1 cellular context compared by ENCODE assay signal in the genomic region with DNA sequence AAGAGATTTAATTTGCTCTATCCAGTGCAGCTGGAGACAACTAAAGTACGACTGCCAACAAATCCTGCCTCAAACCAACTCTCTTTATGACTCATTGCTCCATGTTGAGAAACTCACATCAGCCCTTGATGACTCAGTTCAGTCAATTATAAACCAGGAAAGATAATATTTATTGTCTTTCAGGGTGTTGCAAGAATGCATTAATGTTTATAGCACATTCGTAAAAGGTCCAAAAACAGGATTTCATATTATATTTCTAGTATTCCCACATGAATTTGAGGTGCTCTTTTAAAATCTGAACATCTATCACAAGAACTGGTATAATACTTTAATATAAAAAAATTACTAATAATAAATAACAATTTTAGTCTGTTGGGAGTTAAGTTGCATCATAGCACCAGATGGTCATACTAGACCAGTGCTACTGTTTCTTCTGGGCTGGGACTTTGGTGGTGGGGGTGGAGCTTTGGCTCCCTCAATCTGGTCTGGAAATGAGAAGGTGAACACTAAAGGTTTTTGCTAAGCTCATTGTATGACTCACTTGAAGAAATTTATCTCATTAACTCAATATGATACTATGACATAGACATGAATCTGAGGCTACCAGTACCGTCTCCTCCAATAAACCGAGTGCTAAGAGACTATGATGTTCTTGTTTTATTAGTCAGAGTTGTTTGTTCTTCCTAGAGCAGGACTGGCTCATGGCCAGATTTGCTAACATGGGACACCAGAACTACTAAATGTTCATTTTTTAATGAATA.
A peak's percentile ranks its signal among the peaks of the same experiment; 100 is the strongest.
TF ChIP-seq lines count a peak whose summit lies in the region.

No MANE protein-coding gene starts in this region.

TF ChIP-seq in HepG2, 621 proteins besides CTCF, POLR2A, EP300 and RAD21 (continued from another document and continues in another):
- TF ChIP-seq, protein P1, sequence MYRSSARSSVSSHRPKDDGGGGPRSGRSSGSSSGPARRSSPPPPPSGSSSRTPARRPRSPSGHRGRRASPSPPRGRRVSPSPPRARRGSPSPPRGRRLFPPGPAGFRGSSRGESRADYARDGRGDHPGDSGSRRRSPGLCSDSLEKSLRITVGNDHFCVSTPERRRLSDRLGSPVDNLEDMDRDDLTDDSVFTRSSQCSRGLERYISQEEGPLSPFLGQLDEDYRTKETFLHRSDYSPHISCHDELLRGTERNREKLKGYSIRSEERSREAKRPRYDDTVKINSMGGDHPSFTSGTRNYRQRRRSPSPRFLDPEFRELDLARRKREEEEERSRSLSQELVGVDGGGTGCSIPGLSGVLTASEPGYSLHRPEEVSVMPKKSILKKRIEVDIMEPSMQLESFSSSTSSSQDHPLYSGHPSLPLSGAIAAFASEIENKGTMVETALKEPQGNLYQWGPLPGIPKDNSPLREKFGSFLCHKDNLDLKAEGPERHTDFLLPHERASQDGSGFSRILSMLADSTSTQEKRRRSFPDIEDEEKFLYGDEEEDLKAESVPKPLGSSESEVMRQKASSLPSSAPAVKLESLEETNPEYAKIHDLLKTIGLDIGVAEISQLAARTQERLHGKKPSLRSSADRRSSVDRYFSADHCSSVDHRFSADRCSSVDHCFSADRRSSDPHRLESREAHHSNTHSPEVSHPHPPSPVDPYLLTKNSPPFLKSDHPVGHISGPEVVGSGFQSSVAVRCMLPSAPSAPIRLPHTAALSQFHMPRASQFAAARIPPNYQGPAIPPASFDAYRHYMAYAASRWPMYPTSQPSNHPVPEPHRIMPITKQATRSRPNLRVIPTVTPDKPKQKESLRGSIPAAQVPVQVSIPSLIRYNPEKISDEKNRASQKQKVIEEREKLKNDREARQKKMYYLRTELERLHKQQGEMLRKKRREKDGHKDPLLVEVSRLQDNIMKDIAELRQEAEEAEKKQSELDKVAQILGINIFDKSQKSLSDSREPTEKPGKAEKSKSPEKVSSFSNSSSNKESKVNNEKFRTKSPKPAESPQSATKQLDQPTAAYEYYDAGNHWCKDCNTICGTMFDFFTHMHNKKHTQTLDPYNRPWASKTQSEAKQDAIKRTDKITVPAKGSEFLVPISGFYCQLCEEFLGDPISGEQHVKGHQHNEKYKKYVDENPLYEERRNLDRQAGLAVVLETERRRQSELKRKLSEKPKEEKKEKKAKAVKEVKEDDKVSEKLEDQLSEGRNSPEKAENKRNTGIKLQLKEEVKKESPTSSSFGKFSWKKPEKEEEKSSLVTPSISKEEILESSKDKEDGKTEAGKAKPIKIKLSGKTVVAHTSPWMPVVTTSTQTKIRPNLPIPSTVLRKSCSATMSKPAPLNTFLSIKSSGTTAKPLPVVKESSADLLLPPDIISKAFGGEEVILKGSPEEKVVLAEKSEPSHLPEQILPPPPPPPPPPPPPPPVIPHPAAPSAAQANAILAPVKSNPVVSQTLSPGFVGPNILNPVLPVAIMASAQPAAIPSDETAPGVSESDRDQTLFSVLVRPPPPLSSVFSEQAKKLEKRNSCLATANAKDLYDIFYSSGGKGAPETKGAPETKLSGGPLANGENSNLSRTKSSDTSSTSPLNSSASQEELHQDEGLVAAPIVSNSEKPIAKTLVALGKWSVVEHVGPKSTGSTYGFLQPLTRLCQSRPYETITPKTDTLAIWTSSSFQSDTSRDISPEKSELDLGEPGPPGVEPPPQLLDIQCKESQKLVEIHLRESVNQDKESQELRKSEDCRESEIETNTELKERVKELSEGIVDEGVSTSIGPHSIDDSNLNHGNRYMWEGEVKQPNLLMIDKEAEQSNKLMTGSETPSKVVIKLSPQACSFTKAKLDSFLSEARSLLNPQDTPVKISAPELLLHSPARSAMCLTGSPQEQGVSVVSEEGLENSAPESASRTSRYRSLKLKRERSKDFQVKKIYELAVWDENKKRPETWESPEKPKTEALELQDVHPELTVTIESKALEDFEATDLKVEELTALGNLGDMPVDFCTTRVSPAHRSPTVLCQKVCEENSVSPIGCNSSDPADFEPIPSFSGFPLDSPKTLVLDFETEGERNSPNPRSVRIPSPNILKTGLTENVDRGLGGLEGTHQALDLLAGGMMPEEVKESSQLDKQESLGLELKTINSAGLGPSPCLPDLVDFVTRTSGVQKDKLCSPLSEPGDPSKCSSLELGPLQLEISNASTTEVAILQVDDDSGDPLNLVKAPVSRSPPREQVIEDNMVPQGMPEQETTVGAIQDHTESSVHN (CRISPR knock-in tag; IDR thresholded peaks at IDR 0.05): no peak
- no peak for TF ChIP-seq ZMYM3 (CRISPR knock-in tag; IDR thresholded peaks at IDR 0.05)
- TF ChIP-seq, protein P2, sequence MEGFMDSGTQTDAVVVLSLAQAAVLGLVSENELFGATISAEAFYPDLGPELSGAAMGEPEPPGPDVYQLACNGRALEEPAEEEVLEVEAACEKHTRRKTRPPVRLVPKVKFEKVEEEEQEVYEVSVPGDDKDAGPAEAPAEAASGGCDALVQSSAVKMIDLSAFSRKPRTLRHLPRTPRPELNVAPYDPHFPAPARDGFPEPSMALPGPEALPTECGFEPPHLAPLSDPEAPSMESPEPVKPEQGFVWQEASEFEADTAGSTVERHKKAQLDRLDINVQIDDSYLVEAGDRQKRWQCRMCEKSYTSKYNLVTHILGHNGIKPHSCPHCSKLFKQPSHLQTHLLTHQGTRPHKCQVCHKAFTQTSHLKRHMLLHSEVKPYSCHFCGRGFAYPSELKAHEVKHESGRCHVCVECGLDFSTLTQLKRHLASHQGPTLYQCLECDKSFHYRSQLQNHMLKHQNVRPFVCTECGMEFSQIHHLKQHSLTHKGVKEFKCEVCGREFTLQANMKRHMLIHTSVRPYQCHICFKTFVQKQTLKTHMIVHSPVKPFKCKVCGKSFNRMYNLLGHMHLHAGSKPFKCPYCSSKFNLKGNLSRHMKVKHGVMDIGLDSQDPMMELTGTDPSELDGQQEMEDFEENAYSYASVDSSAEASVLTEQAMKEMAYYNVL (CRISPR knock-in tag; IDR thresholded peaks at IDR 0.05; ENCODE audit: borderline replicate concordance): no peak
- TF ChIP-seq, protein P3, sequence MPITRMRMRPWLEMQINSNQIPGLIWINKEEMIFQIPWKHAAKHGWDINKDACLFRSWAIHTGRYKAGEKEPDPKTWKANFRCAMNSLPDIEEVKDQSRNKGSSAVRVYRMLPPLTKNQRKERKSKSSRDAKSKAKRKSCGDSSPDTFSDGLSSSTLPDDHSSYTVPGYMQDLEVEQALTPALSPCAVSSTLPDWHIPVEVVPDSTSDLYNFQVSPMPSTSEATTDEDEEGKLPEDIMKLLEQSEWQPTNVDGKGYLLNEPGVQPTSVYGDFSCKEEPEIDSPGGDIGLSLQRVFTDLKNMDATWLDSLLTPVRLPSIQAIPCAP (CRISPR knock-in tag; IDR thresholded peaks at IDR 0.05; ENCODE audit: low read depth): no peak
- no peak for TF ChIP-seq MZF1 (CRISPR knock-in tag; IDR thresholded peaks at IDR 0.05; ENCODE audit: borderline replicate concordance)
- no peak for TF ChIP-seq SOX6 (IDR thresholded peaks at IDR 0.05)
- peak; percentile 87 for TF ChIP-seq SOX6 (CRISPR knock-in tag; IDR thresholded peaks at IDR 0.05)
- no peak for TF ChIP-seq ZNF451 (CRISPR knock-in tag; IDR thresholded peaks at IDR 0.05)
- TF ChIP-seq, protein P4, sequence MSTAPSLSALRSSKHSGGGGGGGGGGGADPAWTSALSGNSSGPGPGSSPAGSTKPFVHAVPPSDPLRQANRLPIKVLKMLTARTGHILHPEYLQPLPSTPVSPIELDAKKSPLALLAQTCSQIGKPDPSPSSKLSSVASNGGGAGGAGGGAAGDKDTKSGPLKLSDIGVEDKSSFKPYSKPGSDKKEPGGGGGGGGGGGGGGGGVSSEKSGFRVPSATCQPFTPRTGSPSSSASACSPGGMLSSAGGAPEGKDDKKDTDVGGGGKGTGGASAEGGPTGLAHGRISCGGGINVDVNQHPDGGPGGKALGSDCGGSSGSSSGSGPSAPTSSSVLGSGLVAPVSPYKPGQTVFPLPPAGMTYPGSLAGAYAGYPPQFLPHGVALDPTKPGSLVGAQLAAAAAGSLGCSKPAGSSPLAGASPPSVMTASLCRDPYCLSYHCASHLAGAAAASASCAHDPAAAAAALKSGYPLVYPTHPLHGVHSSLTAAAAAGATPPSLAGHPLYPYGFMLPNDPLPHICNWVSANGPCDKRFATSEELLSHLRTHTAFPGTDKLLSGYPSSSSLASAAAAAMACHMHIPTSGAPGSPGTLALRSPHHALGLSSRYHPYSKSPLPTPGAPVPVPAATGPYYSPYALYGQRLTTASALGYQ (CRISPR knock-in tag; IDR thresholded peaks at IDR 0.05): peak; percentile 55; the same call in 1 of the 2 replicates
- peak; percentile 98 for TF ChIP-seq FOSL2 (CRISPR knock-in tag; IDR thresholded peaks at IDR 0.05)
- TF ChIP-seq DMAP1 (CRISPR knock-in tag; IDR thresholded peaks at IDR 0.05): no peak
- no peak for TF ChIP-seq NKX3-1 (CRISPR knock-in tag; IDR thresholded peaks at IDR 0.05)
- TF ChIP-seq ZNF841 (CRISPR knock-in tag; IDR thresholded peaks at IDR 0.05; ENCODE audit: borderline replicate concordance): no peak
- TF ChIP-seq, protein P5, sequence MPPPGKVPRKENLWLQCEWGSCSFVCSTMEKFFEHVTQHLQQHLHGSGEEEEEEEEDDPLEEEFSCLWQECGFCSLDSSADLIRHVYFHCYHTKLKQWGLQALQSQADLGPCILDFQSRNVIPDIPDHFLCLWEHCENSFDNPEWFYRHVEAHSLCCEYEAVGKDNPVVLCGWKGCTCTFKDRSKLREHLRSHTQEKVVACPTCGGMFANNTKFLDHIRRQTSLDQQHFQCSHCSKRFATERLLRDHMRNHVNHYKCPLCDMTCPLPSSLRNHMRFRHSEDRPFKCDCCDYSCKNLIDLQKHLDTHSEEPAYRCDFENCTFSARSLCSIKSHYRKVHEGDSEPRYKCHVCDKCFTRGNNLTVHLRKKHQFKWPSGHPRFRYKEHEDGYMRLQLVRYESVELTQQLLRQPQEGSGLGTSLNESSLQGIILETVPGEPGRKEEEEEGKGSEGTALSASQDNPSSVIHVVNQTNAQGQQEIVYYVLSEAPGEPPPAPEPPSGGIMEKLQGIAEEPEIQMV (CRISPR knock-in tag; IDR thresholded peaks at IDR 0.05; ENCODE audit: low read depth): no peak
- TF ChIP-seq ZMYM2 (CRISPR knock-in tag; IDR thresholded peaks at IDR 0.05): no peak
- 0 out of 2 replicates have a peak, but pooled peaks have one; percentile 19 for TF ChIP-seq FOXJ3 (CRISPR knock-in tag; IDR thresholded peaks at IDR 0.05; ENCODE audit: borderline replicate concordance)
- TF ChIP-seq SSRP1 (CRISPR knock-in tag; IDR thresholded peaks at IDR 0.05): no peak
- no peak for TF ChIP-seq MTF1 (CRISPR knock-in tag; IDR thresholded peaks at IDR 0.05)
- no peak for TF ChIP-seq RFXAP (CRISPR knock-in tag; IDR thresholded peaks at IDR 0.05; ENCODE audit: borderline replicate concordance)
- TF ChIP-seq, protein P6, sequence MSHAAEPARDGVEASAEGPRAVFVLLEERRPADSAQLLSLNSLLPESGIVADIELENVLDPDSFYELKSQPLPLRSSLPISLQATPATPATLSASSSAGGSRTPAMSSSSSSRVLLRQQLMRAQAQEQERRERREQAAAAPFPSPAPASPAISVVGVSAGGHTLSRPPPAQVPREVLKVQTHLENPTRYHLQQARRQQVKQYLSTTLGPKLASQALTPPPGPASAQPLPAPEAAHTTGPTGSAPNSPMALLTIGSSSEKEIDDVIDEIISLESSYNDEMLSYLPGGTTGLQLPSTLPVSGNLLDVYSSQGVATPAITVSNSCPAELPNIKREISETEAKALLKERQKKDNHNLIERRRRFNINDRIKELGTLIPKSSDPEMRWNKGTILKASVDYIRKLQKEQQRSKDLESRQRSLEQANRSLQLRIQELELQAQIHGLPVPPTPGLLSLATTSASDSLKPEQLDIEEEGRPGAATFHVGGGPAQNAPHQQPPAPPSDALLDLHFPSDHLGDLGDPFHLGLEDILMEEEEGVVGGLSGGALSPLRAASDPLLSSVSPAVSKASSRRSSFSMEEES (CRISPR knock-in tag; IDR thresholded peaks at IDR 0.05): peak; percentile 51; the same call in 1 of the 2 replicates
- no peak for TF ChIP-seq ZNF747 (CRISPR knock-in tag; IDR thresholded peaks at IDR 0.05; ENCODE audit: borderline replicate concordance)
- no peak for TF ChIP-seq ZMAT3 (CRISPR knock-in tag; conservative IDR thresholded peaks at IDR 0.05)
- TF ChIP-seq THAP11 (CRISPR knock-in tag; IDR thresholded peaks at IDR 0.05): peak; percentile 60; the same call in 1 of the 2 replicates
- TF ChIP-seq PHF8 (CRISPR knock-in tag; IDR thresholded peaks at IDR 0.05): no peak
- no peak for TF ChIP-seq ZNF232 (CRISPR knock-in tag; IDR thresholded peaks at IDR 0.05; ENCODE audit: borderline replicate concordance)
- TF ChIP-seq ZNF235 (CRISPR knock-in tag; IDR thresholded peaks at IDR 0.05; ENCODE audit: borderline replicate concordance): no peak
- TF ChIP-seq, protein P7, sequence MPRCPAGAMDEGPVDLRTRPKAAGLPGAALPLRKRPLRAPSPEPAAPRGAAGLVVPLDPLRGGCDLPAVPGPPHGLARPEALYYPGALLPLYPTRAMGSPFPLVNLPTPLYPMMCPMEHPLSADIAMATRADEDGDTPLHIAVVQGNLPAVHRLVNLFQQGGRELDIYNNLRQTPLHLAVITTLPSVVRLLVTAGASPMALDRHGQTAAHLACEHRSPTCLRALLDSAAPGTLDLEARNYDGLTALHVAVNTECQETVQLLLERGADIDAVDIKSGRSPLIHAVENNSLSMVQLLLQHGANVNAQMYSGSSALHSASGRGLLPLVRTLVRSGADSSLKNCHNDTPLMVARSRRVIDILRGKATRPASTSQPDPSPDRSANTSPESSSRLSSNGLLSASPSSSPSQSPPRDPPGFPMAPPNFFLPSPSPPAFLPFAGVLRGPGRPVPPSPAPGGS (CRISPR knock-in tag; IDR thresholded peaks at IDR 0.05): no peak
- TF ChIP-seq ZNF720 (CRISPR knock-in tag; IDR thresholded peaks at IDR 0.05): no peak
- no peak for TF ChIP-seq NFATC3 (CRISPR knock-in tag; IDR thresholded peaks at IDR 0.05)
- TF ChIP-seq KLF16 (CRISPR knock-in tag; IDR thresholded peaks at IDR 0.05): peak in 1 of 2 experiments; percentile 40; a peak in 1 of 4 replicates
